18 cellular contexts compared by ENCODE assay signal in genomic region chr9:70428781-70429180, GRCh38. TPM values are rescaled to one million over a fixed set of nuclear protein-coding genes. Genes with fewer than 3 reads are reported as not detected.
DNase-seq lines count a peak whose midpoint lies in the region; ATAC-seq and TF ChIP-seq lines count a peak whose summit lies in the region.
"Had no signal": no experiment of that assay in that cellular context is flagged by ENCODE, and none has a peak within 500 bp of the region (broad histone marks: within the 10 kb centered on the region; RNA-seq: fewer than 3 reads in every experiment).

No MANE protein-coding gene starts in this region.

- no peaks in the 10 kb centered on the region for H3K79me2 ChIP-seq in GM23248 (ENCODE audit: insufficient read depth)

- no peaks in the 10 kb centered on the region for H3K9me2 ChIP-seq in GM23248 (ENCODE audit: insufficient read depth)

- DNase-seq in MCF 10A (ENCODE audit: unreplicated experiment) = peak; percentile 64
- DNase-seq in breast epithelium (ENCODE audit: low spot score in 2 of 2) = no peak
- DNase-seq in choroid plexus epithelial cell (ENCODE audit: low read depth) = peak; percentile 42
- no peak for DNase-seq in lung (ENCODE audit: low spot score)
- no peak for DNase-seq in mesenteric fat pad (ENCODE audit: low spot score)
- DNase-seq in GM23248 = no peak
- DNase-seq: 8988T, ACHN, Calu3, DMS79 treated with DMSO at 0.1 percent for 48 hours, H7, Kasumi-1, NCI-H2029, NCI-H526 treated with DMSO at 0.1 percent for 48 hours, RPMI8226, SHP77 had no signal

- intact Hi-C loops in MCF 10A (cut with micrococcal nuclease) (no loop called here), breast epithelium (cut with DNase I; ENCODE audit: low total_unique reads) (no loop called here)

- no peaks in the 10 kb centered on the region for H3F3A ChIP-seq in GM23248 (ENCODE audit: insufficient read depth)

- H3K9me3 ChIP-seq in breast epithelium (no peaks in the 10 kb centered on the region), lung (ENCODE audit: control insufficient read depth in 2 of 2, insufficient read depth in 1 of 2, low read length in 1 of 2) (no peaks in the 10 kb centered on the region), GM23248 (ENCODE audit: low read depth) (no peaks in the 10 kb centered on the region)

- ATAC-seq in lung (ENCODE audit: insufficient read depth, low FRiP score) = peak; percentile 19
- ATAC-seq in HG03354 (IDR thresholded peaks at IDR 0.05; ENCODE audit: poor library complexity, severe bottlenecking, unreplicated experiment) = no peak

- no peak overlapping the region for H2AFZ ChIP-seq in GM23248

- BruUV-seq in MCF 10A (replicated peaks; lab: Mats Ljungman, UMichigan) = no TSS peak

- TF ChIP-seq POLR2A in breast epithelium (IDR thresholded peaks at IDR 0.05) = no peak

- H3K27ac ChIP-seq in breast epithelium = no peak overlapping the region
- H3K27ac ChIP-seq in lung (ENCODE audit: low read depth in 1 of 2, low read length in 1 of 2) = no peak overlapping the region
- no peak overlapping the region for H3K27ac ChIP-seq in GM23248
- H3K27ac ChIP-seq: HL-60 had no signal

- H3K27me3 Mint-ChIP-seq in MCF 10A (ENCODE audit: insufficient read depth, unreplicated experiment) = no peaks in the 10 kb centered on the region

- H3K36me3 Mint-ChIP-seq in MCF 10A (ENCODE audit: insufficient read depth, unreplicated experiment) = no peaks in the 10 kb centered on the region

- CTCF ChIA-PET in MCF 10A (lab: Yijun Ruan, JAX) = interaction anchor here (0.7 to 1.5 kb wide), 2 partner anchors 45 to 170 kb away, joined by 4 read pairs; no protein-coding TSS in a partner anchor

- no peaks in the 10 kb centered on the region for H4K20me1 ChIP-seq in GM23248 (ENCODE audit: insufficient read depth)

- POLR2A ChIA-PET in MCF 10A (lab: Yijun Ruan, JAX) = interaction anchor here (0.7 to 3.0 kb wide), 6 partner anchors 8 to 53 kb away, joined by 3 to 13 read pairs (median 4); no protein-coding TSS in a partner anchor

- H3K36me3 ChIP-seq in breast epithelium (no peaks in the 10 kb centered on the region), lung (ENCODE audit: control insufficient read depth in 2 of 2, insufficient read depth in 2 of 2, low read length in 2 of 2) (no peaks in the 10 kb centered on the region), GM23248 (ENCODE audit: low read depth) (no peaks in the 10 kb centered on the region)

- no peak overlapping the region for H3K27ac Mint-ChIP-seq in MCF 10A (ENCODE audit: low read depth, unreplicated experiment)

- H3K4me2 ChIP-seq in GM23248 (ENCODE audit: unreplicated experiment) = no peak overlapping the region

- H3K27me3 ChIP-seq in breast epithelium = no peaks in the 10 kb centered on the region
- no peaks in the 10 kb centered on the region for H3K27me3 ChIP-seq in lung (ENCODE audit: control insufficient read depth, insufficient read depth)
- H3K27me3 ChIP-seq in GM23248 (replicated peaks; ENCODE audit: insufficient read depth) = no peaks in the 10 kb centered on the region

- in situ Hi-C loops in GM23248 (cut with MboI) = no loop called here

- 88 to 89% methylated on average over 5 of the region's 5 CpGs for WGBS in lung, 2 donors
- WGBS in GM23248 (ENCODE audit: low coverage in 1 of 2, low lambda C conversion rate in 2 of 2, missing lambda C conversion rate in 2 of 2), 2 experiments = 95 to 96% methylated on average over 5 of the region's 5 CpGs

- H3K4me3 Mint-ChIP-seq in MCF 10A (ENCODE audit: unreplicated experiment) = no peak overlapping the region

- H3K4me3 ChIP-seq in breast epithelium (no peak overlapping the region), choroid plexus epithelial cell (ENCODE audit: low read depth, low read length) (no peak overlapping the region), lung (no peak overlapping the region), GM23248 (no peak overlapping the region)

- no peak overlapping the region for H3K9ac ChIP-seq in GM23248

- peaks cover 6% of the 10 kb centered on the region for H3K4me1 Mint-ChIP-seq in MCF 10A (ENCODE audit: insufficient read depth, unreplicated experiment)

- H3K4me1 ChIP-seq in breast epithelium (no peaks in the 10 kb centered on the region), lung (ENCODE audit: control insufficient read depth in 2 of 2, insufficient read depth in 2 of 2, low read length in 2 of 2) (no peaks in the 10 kb centered on the region), GM23248 (ENCODE audit: insufficient read depth) (no peaks in the 10 kb centered on the region)

- TF ChIP-seq CTCF in MCF 10A (IDR thresholded peaks at IDR 0.05; ENCODE audit: unreplicated experiment) = no peak
- no peak for TF ChIP-seq CTCF in breast epithelium (IDR thresholded peaks at IDR 0.05)
- no peak for TF ChIP-seq CTCF in choroid plexus epithelial cell (conservative IDR thresholded peaks at IDR 0.05; ENCODE audit: low read depth, low read length)
- TF ChIP-seq CTCF in lung (IDR thresholded peaks at IDR 0.05; ENCODE audit: control extremely low read depth, extremely low read depth) = no peak

- H3K9me3 Mint-ChIP-seq in MCF 10A (ENCODE audit: unreplicated experiment) = peaks cover 6% of the 10 kb centered on the region

RNA-seq across cellular contexts. Expression of gene KLF9, which starts 14.3 kb away (rescaled TPM):
- total RNA-seq in MCF 10A (2022) = 5.9 and 8.9 TPM in 2 replicates
- 100 to 1,000 TPM; 129 to 223 (median 206) TPM for total RNA-seq in breast epithelium
- 10 to 100 TPM; 34.8 to 61.5 TPM for total RNA-seq in lung
- polyA plus RNA-seq in lung = 10 to 100 TPM; 16.0 to 49.8 TPM
- 105 TPM for total RNA-seq in mesenteric fat pad
- 14.3 and 14.5 TPM in 2 replicates for total RNA-seq in GM23248 (2014; rRNA removed; shearing (Covaris generic))
- 2.5 and 2.6 TPM in 2 replicates for polyA plus RNA-seq in GM23248 (2016; fragmentation: Nextera tagmentation; extraction: Ambion mirVana)

Comparison
In these comparisons a context has a peak if more than half of its experiments do, and no peak if none do; other contexts are left out.
1. DNase-seq: peak in MCF 10A (single experiment) and choroid plexus epithelial cell (single experiment); none in breast epithelium (0 of 2), lung (single experiment), mesenteric fat pad (single experiment) and GM23248 (single experiment).